8 cellular contexts compared by ENCODE assay signal in genomic region chr17:16991349-16992009, GRCh38. TPM values are rescaled to one million over a fixed set of nuclear protein-coding genes. Genes with fewer than 3 reads are reported as not detected.
DNase-seq lines count a peak whose midpoint lies in the region; ATAC-seq and TF ChIP-seq lines count a peak whose summit lies in the region.

No MANE protein-coding gene starts in this region.

- in situ Hi-C loops in Panc1 (cut with HindIII; ENCODE audit: low pct_unique_long_range_greater_than_20kb, low sequenced_read_pairs): no loop called here

- H3K9me3 ChIP-seq in BLaER1: no peaks in the 10 kb centered on the region
- no peaks in the 10 kb centered on the region for H3K9me3 ChIP-seq in Panc1 (ENCODE audit: control insufficient read depth, insufficient read depth, low read depth, low read length)

- no peaks in the 10 kb centered on the region for H3K9me3 Mint-ChIP-seq in activated T-cell treated with anti-CD3 and anti-CD28 coated beads, Interleukin-2, amount 50 U/mL, for 4 hours
- peaks cover 4% of the 10 kb centered on the region for H3K9me3 Mint-ChIP-seq in nephron

- peak; percentile 60 for DNase-seq in HCEC 1CT
- DNase-seq in Panc1 (ENCODE audit: low read depth, low spot score): no peak
- peak; percentile 80 for DNase-seq in activated T-cell treated with anti-CD3 and anti-CD28 coated beads, Interleukin-2, amount 50 U/mL, for 4 hours
- peak; percentile 59 for DNase-seq in fibroblast of gingiva (ENCODE audit: low read depth)
- peak; percentile 73 for DNase-seq in stimulated activated naive CD4-positive, alpha-beta T cell treated with Interleukin-2 at 50 U/mL for 16 hours (lab: John Stamatoyannopoulos, UW)

- no peaks in the 10 kb centered on the region for H3K27me3 Mint-ChIP-seq in activated T-cell treated with anti-CD3 and anti-CD28 coated beads, Interleukin-2, amount 50 U/mL, for 4 hours (ENCODE audit: low read depth)
- H3K27me3 Mint-ChIP-seq in nephron (ENCODE audit: low read depth): peaks cover 13% of the 10 kb centered on the region

- H3K4me1 Mint-ChIP-seq in activated T-cell treated with anti-CD3 and anti-CD28 coated beads, Interleukin-2, amount 50 U/mL, for 4 hours (ENCODE audit: low read depth): peaks cover 37% of the 10 kb centered on the region
- H3K4me1 Mint-ChIP-seq in nephron: peaks cover 10% of the 10 kb centered on the region

- no peak overlapping the region for H3K9ac ChIP-seq in BLaER1

- H3K4me3 Mint-ChIP-seq in activated T-cell treated with anti-CD3 and anti-CD28 coated beads, Interleukin-2, amount 50 U/mL, for 4 hours: no peak overlapping the region
- no peak overlapping the region for H3K4me3 Mint-ChIP-seq in nephron

- H3K27ac ChIP-seq in BLaER1 (no peak overlapping the region), Panc1 (ENCODE audit: low read length) (no peak overlapping the region)

- no peaks in the 10 kb centered on the region for H4K20me1 ChIP-seq in BLaER1

- POLR2A ChIA-PET in Panc1 (lab: Charles Lee): no interaction called here

- CTCF ChIA-PET in Panc1 (lab: Charles Lee): interaction anchor here (0.7 kb wide), 4 partner anchors 61 to 198 kb away, joined by 3 to 8 read pairs (median 6); no protein-coding TSS in a partner anchor

- TF ChIP-seq CTCF in Panc1 (IDR thresholded peaks at IDR 0.05): peak; percentile 88
- peak; percentile 68 to 77 (median 75) for TF ChIP-seq CTCF in nephron (IDR thresholded peaks at IDR 0.05; ENCODE audit: unreplicated experiment in 3 of 3)

- ATAC-seq in Panc1 (peak; percentile 85), HG02973 (IDR thresholded peaks at IDR 0.05; ENCODE audit: unreplicated experiment) (no peak)
- peak; percentile 47 to 59 for ATAC-seq in activated T-cell treated with anti-CD3 and anti-CD28 coated beads, Interleukin-2, amount 50 U/mL, for 4 hours

- peaks cover 54% of the 10 kb centered on the region for H3K4me1 ChIP-seq in BLaER1
- no peaks in the 10 kb centered on the region for H3K4me1 ChIP-seq in Panc1 (ENCODE audit: control insufficient read depth, insufficient read depth, low read length)

- H3K4me2 ChIP-seq in BLaER1: peak overlapping the region; percentile 90

- BruUV-seq in Panc1 (replicated peaks; lab: Mats Ljungman, UMichigan): no TSS peak

- H3K36me3 Mint-ChIP-seq in activated T-cell treated with anti-CD3 and anti-CD28 coated beads, Interleukin-2, amount 50 U/mL, for 4 hours (ENCODE audit: insufficient read depth): no peaks in the 10 kb centered on the region
- no peaks in the 10 kb centered on the region for H3K36me3 Mint-ChIP-seq in nephron (ENCODE audit: low read depth)

- intact Hi-C loops in Panc1 (cut with micrococcal nuclease; ENCODE audit: unreplicated experiment): loop anchor here (10.0 kb wide), 1 partner anchor 203 kb away; no protein-coding TSS in a partner anchor

- H3K27me3 ChIP-seq in BLaER1: no peaks in the 10 kb centered on the region
- no peaks in the 10 kb centered on the region for H3K27me3 ChIP-seq in Panc1 (ENCODE audit: control insufficient read depth, insufficient read depth, low read length)

- H3K4me3 ChIP-seq in BLaER1 (no peak overlapping the region), Panc1 (ENCODE audit: low read depth in 2 of 2, low read length in 2 of 2) (no peak overlapping the region)

- H3K36me3 ChIP-seq in BLaER1 (no peaks in the 10 kb centered on the region), Panc1 (ENCODE audit: control insufficient read depth, insufficient read depth, low read length) (no peaks in the 10 kb centered on the region)

- H3K27ac Mint-ChIP-seq in nephron: no peak overlapping the region

RNA-seq across cellular contexts. Expression of gene TNFRSF13B, which starts 19.6 kb away (rescaled TPM):
- total RNA-seq in Panc1 (2021; ENCODE audit: unreplicated experiment): not detected
- polyA plus RNA-seq in Panc1 (2012; ENCODE audit: insufficient read length): not detected
- under 1 TPM in 1 of 3 donors, not detected in 2; 0.30 TPM for total RNA-seq in activated T-cell treated with anti-CD3 and anti-CD28 coated beads, Interleukin-2, amount 50 U/mL, for 4 hours

RNA-seq across cellular contexts. Expression of gene MPRIP, which starts 50.8 kb away (rescaled TPM):
- total RNA-seq in Panc1 (2021; ENCODE audit: unreplicated experiment): 155 TPM
- polyA plus RNA-seq in Panc1 (2012; ENCODE audit: insufficient read length): 100 TPM
- 100 to 1,000 TPM; 121 to 132 (median 132) TPM for total RNA-seq in activated T-cell treated with anti-CD3 and anti-CD28 coated beads, Interleukin-2, amount 50 U/mL, for 4 hours
